9 cellular contexts compared by ENCODE assay signal in genomic region chr18:63676526-63676925, GRCh38. TPM values are rescaled to one million over a fixed set of nuclear protein-coding genes. Genes with fewer than 3 reads are reported as not detected.
DNase-seq lines count a peak whose midpoint lies in the region; ATAC-seq and TF ChIP-seq lines count a peak whose summit lies in the region.
"Had no signal": no experiment of that assay in that cellular context is flagged by ENCODE, and none has a peak within 500 bp of the region (broad histone marks: within the 10 kb centered on the region; RNA-seq: fewer than 3 reads in every experiment).

No MANE protein-coding gene starts in this region.

- intact Hi-C loops in Calu3 (cut with micrococcal nuclease; ENCODE audit: unreplicated experiment) (loop anchor here (1.0 to 5.0 kb wide), 3 partner anchors 72 to 158 kb away; no protein-coding TSS in a partner anchor), tibial artery (cut with DNase I; ENCODE audit: low total_unique reads) (no loop called here)

- H3K4me3 ChIP-seq in brain microvascular endothelial cell (ENCODE audit: low read depth, low read length) (no peak overlapping the region), tibial artery (no peak overlapping the region)

- no peak overlapping the region for H3K27ac Mint-ChIP-seq in Calu3 (ENCODE audit: unreplicated experiment)

- H3K9me3 Mint-ChIP-seq in Calu3 (ENCODE audit: low read depth, unreplicated experiment), result peaks cover 3% of the 10 kb centered on the region
- H3K9me3 Mint-ChIP-seq: central memory CD8-positive, alpha-beta T cell had no signal

- H3K4me1 Mint-ChIP-seq in Calu3 (ENCODE audit: low read depth, unreplicated experiment), result peaks cover 26% of the 10 kb centered on the region
- H3K4me1 Mint-ChIP-seq: central memory CD8-positive, alpha-beta T cell had no signal

- BruUV-seq in Calu3 (replicated peaks; lab: Mats Ljungman, UMichigan), result no TSS peak

- no peaks in the 10 kb centered on the region for H3K9me3 ChIP-seq in tibial artery

- in situ Hi-C loops in brain microvascular endothelial cell (cut with HindIII; ENCODE audit: low pct_ligation_motif_present, low sequenced_read_pairs), result no loop called here

- CTCF ChIA-PET in Calu3 (lab: Charles Lee), result interaction anchor here (1.0 kb wide), 1 partner anchor 65 kb away, joined by 3 read pairs; no protein-coding TSS in a partner anchor

- H3K36me3 ChIP-seq in brain microvascular endothelial cell (replicated peaks) (no peaks in the 10 kb centered on the region), tibial artery (no peaks in the 10 kb centered on the region)

- peak; percentile 65 for DNase-seq in Calu3
- no peak for DNase-seq in brain microvascular endothelial cell
- no peak for DNase-seq in tibial artery
- DNase-seq in substantia nigra (lab: John Stamatoyannopoulos, UW), result no peak
- DNase-seq in stimulated activated CD8-positive, alpha-beta memory T cell treated with anti-CD3 and anti-CD28 coated beads, Interleukin-4, amount 100 ng/mL, for 48 hours, result no peak
- DNase-seq in DMS79 treated with DMSO at 0.1 percent for 48 hours (lab: John Stamatoyannopoulos, UW), result no peak

- H3K27me3 Mint-ChIP-seq in Calu3 (ENCODE audit: unreplicated experiment), result no peaks in the 10 kb centered on the region
- H3K27me3 Mint-ChIP-seq: central memory CD8-positive, alpha-beta T cell had no signal

- no peak overlapping the region for H3K27ac ChIP-seq in brain microvascular endothelial cell
- no peak overlapping the region for H3K27ac ChIP-seq in tibial artery
- H3K27ac ChIP-seq in substantia nigra (ENCODE audit: low read depth, low read length, poor library complexity, severe bottlenecking), result no peak overlapping the region

- peak; percentile 74 for ATAC-seq in GM19467 (IDR thresholded peaks at IDR 0.05; ENCODE audit: unreplicated experiment)

- H3K4me3 Mint-ChIP-seq in Calu3 (ENCODE audit: low read depth, unreplicated experiment), result no peak overlapping the region
- H3K4me3 Mint-ChIP-seq: central memory CD8-positive, alpha-beta T cell had no signal

- H3K27me3 ChIP-seq in brain microvascular endothelial cell (replicated peaks), result no peaks in the 10 kb centered on the region
- no peaks in the 10 kb centered on the region for H3K27me3 ChIP-seq in tibial artery

- no peaks in the 10 kb centered on the region for H3K36me3 Mint-ChIP-seq in Calu3 (ENCODE audit: insufficient read depth, unreplicated experiment)

- TF ChIP-seq CTCF in Calu3 (IDR thresholded peaks at IDR 0.05; ENCODE audit: unreplicated experiment), result peak; percentile 70
- peak; percentile 83 for TF ChIP-seq CTCF in LNCAP (IDR thresholded peaks at IDR 0.05)
- peak; percentile 64 for TF ChIP-seq CTCF in brain microvascular endothelial cell (IDR thresholded peaks at IDR 0.05; ENCODE audit: low read depth, low read length, missing control alignments)
- TF ChIP-seq CTCF in tibial artery (IDR thresholded peaks at IDR 0.05), result no peak

- no peaks in the 10 kb centered on the region for H3K4me1 ChIP-seq in tibial artery

RNA-seq across cellular contexts. Expression of gene SERPINB3, which starts 14.8 kb away (rescaled TPM):
- total RNA-seq in Calu3 (2022), result 0.34 and 0.68 TPM in 2 replicates

RNA-seq across cellular contexts. Expression of gene SERPINB11, which starts 26.2 kb away (rescaled TPM):
- not detected in 2 replicates for total RNA-seq in Calu3 (2022)

RNA-seq across cellular contexts. Expression of gene SERPINB4, which starts 32.5 kb away (rescaled TPM):
- total RNA-seq in Calu3 (2022), result 0.76 TPM in 1 of 2 replicates, not detected in the other

Comparison
In these comparisons a context has a peak if more than half of its experiments do, and no peak if none do; other contexts are left out.
1. CTCF ChIP-seq: peak in Calu3 (single experiment), LNCAP (single experiment) and brain microvascular endothelial cell (single experiment); none in tibial artery (0 of 2).